Comparison of ENCODE assay signal across 2 cellular contexts in the genomic region with DNA sequence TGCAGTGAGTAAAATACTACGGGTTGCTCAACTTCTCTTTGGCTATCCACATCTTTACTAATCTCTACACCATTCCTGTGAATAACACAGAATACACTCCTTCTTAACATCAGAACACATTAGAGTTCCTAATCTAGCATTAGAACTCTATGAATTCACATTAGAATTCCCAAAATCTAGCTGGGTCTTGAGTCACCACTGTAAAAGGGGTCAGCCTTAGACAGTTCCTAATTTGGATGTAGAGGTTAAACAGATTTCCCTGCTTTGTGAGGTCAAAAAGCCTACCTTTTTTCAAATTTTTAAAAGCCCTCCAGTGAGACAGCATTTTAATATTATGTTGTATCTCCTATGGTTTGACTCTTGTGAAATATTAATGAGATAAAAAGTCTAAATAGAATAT.
TF ChIP-seq lines count a peak whose summit lies in the region.

No MANE protein-coding gene starts in this region.

TF ChIP-seq in HepG2, 621 proteins besides CTCF, POLR2A, EP300 and RAD21 (continues in another document):
- TF ChIP-seq SRSF9 (IDR thresholded peaks at IDR 0.05; ENCODE audit: borderline replicate concordance, insufficient read depth, low read depth, low read length, poor library complexity, severe bottlenecking), result no peak
- no peak for TF ChIP-seq ZNF691 (CRISPR knock-in tag; IDR thresholded peaks at IDR 0.05; ENCODE audit: borderline replicate concordance, low read depth)
- TF ChIP-seq HIVEP1 (CRISPR knock-in tag; IDR thresholded peaks at IDR 0.05), result no peak
- TF ChIP-seq ZNF468 (CRISPR knock-in tag; IDR thresholded peaks at IDR 0.05), result no peak
- no peak for TF ChIP-seq JARID2 (CRISPR knock-in tag; IDR thresholded peaks at IDR 0.05; ENCODE audit: insufficient replicate concordance)
- 0 out of 2 replicates have a peak, but pooled peaks have one; percentile 46 for TF ChIP-seq ELF4 (CRISPR knock-in tag; IDR thresholded peaks at IDR 0.05; ENCODE audit: borderline replicate concordance)
- no peak for TF ChIP-seq CEBPG (CRISPR knock-in tag; IDR thresholded peaks at IDR 0.05)
- TF ChIP-seq ZNF333 (CRISPR knock-in tag; IDR thresholded peaks at IDR 0.05; ENCODE audit: borderline replicate concordance), result no peak
- TF ChIP-seq ZNF264 (CRISPR knock-in tag; IDR thresholded peaks at IDR 0.05), result no peak
- no peak for TF ChIP-seq MTF1 (CRISPR knock-in tag; IDR thresholded peaks at IDR 0.05)
- no peak for TF ChIP-seq PITX1 (CRISPR knock-in tag; IDR thresholded peaks at IDR 0.05)
- no peak for TF ChIP-seq HNF4A (CRISPR knock-in tag; IDR thresholded peaks at IDR 0.05)
- TF ChIP-seq ZNF10 (CRISPR knock-in tag; IDR thresholded peaks at IDR 0.05; ENCODE audit: borderline replicate concordance, low read depth), result no peak
- 0 out of 2 replicates have a peak, but pooled peaks have one; percentile 2 for TF ChIP-seq CHD4 (IDR thresholded peaks at IDR 0.05; ENCODE audit: borderline replicate concordance, low read length)
- TF ChIP-seq MBD4 (IDR thresholded peaks at IDR 0.05; ENCODE audit: borderline replicate concordance, low read length), result peak; percentile 22; the same call in 1 of the 2 replicates
- TF ChIP-seq JUNB (CRISPR knock-in tag; IDR thresholded peaks at IDR 0.05; ENCODE audit: borderline replicate concordance), result no peak
- TF ChIP-seq TRAFD1 (CRISPR knock-in tag; IDR thresholded peaks at IDR 0.05; ENCODE audit: borderline replicate concordance), result no peak
- TF ChIP-seq RBM22 (optimal IDR thresholded peaks at IDR 0.05; ENCODE audit: low read length), result peak; percentile 35
- TF ChIP-seq NPAS2 (CRISPR knock-in tag; IDR thresholded peaks at IDR 0.05; ENCODE audit: borderline replicate concordance), result no peak
- TF ChIP-seq RBFOX2 (IDR thresholded peaks at IDR 0.05; ENCODE audit: low read depth, low read length), result peak; percentile 10; the same call in 1 of the 2 replicates
- no peak for TF ChIP-seq EHMT2 (IDR thresholded peaks at IDR 0.05; ENCODE audit: borderline replicate concordance, low read depth, low read length)
- TF ChIP-seq E2F1 (CRISPR knock-in tag; IDR thresholded peaks at IDR 0.05), result no peak
- TF ChIP-seq, protein P1, sequence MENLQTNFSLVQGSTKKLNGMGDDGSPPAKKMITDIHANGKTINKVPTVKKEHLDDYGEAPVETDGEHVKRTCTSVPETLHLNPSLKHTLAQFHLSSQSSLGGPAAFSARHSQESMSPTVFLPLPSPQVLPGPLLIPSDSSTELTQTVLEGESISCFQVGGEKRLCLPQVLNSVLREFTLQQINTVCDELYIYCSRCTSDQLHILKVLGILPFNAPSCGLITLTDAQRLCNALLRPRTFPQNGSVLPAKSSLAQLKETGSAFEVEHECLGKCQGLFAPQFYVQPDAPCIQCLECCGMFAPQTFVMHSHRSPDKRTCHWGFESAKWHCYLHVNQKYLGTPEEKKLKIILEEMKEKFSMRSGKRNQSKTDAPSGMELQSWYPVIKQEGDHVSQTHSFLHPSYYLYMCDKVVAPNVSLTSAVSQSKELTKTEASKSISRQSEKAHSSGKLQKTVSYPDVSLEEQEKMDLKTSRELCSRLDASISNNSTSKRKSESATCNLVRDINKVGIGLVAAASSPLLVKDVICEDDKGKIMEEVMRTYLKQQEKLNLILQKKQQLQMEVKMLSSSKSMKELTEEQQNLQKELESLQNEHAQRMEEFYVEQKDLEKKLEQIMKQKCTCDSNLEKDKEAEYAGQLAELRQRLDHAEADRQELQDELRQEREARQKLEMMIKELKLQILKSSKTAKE (CRISPR knock-in tag; IDR thresholded peaks at IDR 0.05; ENCODE audit: borderline replicate concordance), result no peak
- TF ChIP-seq NCOA2 (CRISPR knock-in tag; IDR thresholded peaks at IDR 0.05), result no peak
- TF ChIP-seq ELK4 (CRISPR knock-in tag; IDR thresholded peaks at IDR 0.05; ENCODE audit: borderline replicate concordance), result no peak
- no peak for TF ChIP-seq SIX1 (CRISPR knock-in tag; IDR thresholded peaks at IDR 0.05; ENCODE audit: borderline replicate concordance)
- TF ChIP-seq NFKBIZ (CRISPR knock-in tag; IDR thresholded peaks at IDR 0.05), result no peak
- no peak for TF ChIP-seq ZNF567 (CRISPR knock-in tag; IDR thresholded peaks at IDR 0.05; ENCODE audit: borderline replicate concordance)

TF ChIP-seq in SK-N-SH treated with all-trans-retinoic acid at 6 μM for 48 hours, 23 proteins besides CTCF, POLR2A, EP300 and RAD21:
- TF ChIP-seq, protein P2, sequence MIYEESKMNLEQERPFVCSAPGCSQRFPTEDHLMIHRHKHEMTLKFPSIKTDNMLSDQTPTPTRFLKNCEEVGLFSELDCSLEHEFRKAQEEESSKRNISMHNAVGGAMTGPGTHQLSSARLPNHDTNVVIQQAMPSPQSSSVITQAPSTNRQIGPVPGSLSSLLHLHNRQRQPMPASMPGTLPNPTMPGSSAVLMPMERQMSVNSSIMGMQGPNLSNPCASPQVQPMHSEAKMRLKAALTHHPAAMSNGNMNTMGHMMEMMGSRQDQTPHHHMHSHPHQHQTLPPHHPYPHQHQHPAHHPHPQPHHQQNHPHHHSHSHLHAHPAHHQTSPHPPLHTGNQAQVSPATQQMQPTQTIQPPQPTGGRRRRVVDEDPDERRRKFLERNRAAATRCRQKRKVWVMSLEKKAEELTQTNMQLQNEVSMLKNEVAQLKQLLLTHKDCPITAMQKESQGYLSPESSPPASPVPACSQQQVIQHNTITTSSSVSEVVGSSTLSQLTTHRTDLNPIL (CRISPR knock-in tag; IDR thresholded peaks at IDR 0.05; ENCODE audit: low read depth), result 0 out of 2 replicates have a peak, but pooled peaks have one; percentile 4
- TF ChIP-seq TOX (CRISPR knock-in tag; IDR thresholded peaks at IDR 0.05; ENCODE audit: borderline replicate concordance), result no peak
